In genomic region chr17:8105957-8106398, GRCh38 we compare ENCODE assay signal across 15 cellular contexts. TPM values are rescaled to one million over a fixed set of nuclear protein-coding genes. Genes with fewer than 3 reads are reported as not detected.
DNase-seq lines count a peak whose midpoint lies in the region; ATAC-seq, FAIRE-seq and TF ChIP-seq lines count a peak whose summit lies in the region.
"Had no signal": no experiment of that assay in that cellular context is flagged by ENCODE, and none has a peak within 500 bp of the region (broad histone marks: within the 10 kb centered on the region; RNA-seq: fewer than 3 reads in every experiment).

No MANE protein-coding gene starts in this region.

- TF ChIP-seq POLR2A in gastrocnemius medialis (IDR thresholded peaks at IDR 0.05) = no peak

- FAIRE-seq in D721Med (lab: Jason Lieb, UNC) = no peak

- no peaks in the 10 kb centered on the region for H3K9me3 ChIP-seq in HEK293 (ENCODE audit: control insufficient read depth, insufficient read depth, low read depth, low read length)
- H3K9me3 ChIP-seq in gastrocnemius medialis = no peaks in the 10 kb centered on the region
- H3K9me3 ChIP-seq: heart right ventricle had no signal

- TF ChIP-seq CTCF in C4-2B (conservative IDR thresholded peaks at IDR 0.05) (no peak), HEK293 (tag by site-specific recombination; IDR thresholded peaks at IDR 0.05) (no peak), fibroblast of the aortic adventitia (IDR thresholded peaks at IDR 0.05; ENCODE audit: insufficient read depth, low read length) (no peak), gastrocnemius medialis (IDR thresholded peaks at IDR 0.05 in 4 of 5, conservative IDR thresholded peaks at IDR 0.05 in 1 of 5) (no peak), D721Med (IDR thresholded peaks at IDR 0.05; ENCODE audit: insufficient read depth, missing control alignments) (no peak)

- in situ Hi-C loops in gastrocnemius medialis (cut with MboI; ENCODE audit: low sequenced_read_pairs in 4 of 4) (no loop called here), ACHN (cut with HindIII; ENCODE audit: low pct_ligation_motif_present, low pct_unique_long_range_greater_than_20kb, low sequenced_read_pairs) (no loop called here)

- DNase-seq in SW480 (ENCODE audit: low spot score) (peak; percentile 78), fibroblast of the aortic adventitia (ENCODE audit: low read depth) (peak; percentile 43), gastrocnemius medialis (no peak), NCI-H2107 treated with DMSO at 0.1 percent for 48 hours (lab: John Stamatoyannopoulos, UW; ENCODE audit: unreplicated experiment) (no peak), ACHN (no peak), D721Med (ENCODE audit: insufficient read length, low spot score) (no peak)
- DNase-seq: activated naive CD8-positive, alpha-beta T cell treated with anti-CD3 and anti-CD28 coated beads, Interleukin-2, amount 10 ng/mL, durations not matched to agents 7 days and 5 days; DND-41; heart right ventricle; left colon; NCI-H446; PC-3 had no signal

- H3K36me3 ChIP-seq in HEK293 (ENCODE audit: control insufficient read depth in 2 of 2, insufficient read depth in 1 of 2, low read length in 2 of 2) (no peaks in the 10 kb centered on the region), gastrocnemius medialis (no peaks in the 10 kb centered on the region)
- H3K36me3 ChIP-seq: heart right ventricle had no signal

- CTCF ChIA-PET in HEK293 (lab: Yijun Ruan, JAX) = interaction anchor here (0.9 to 16.9 kb wide), 6 partner anchors 10 to 45 kb away, joined by 3 to 561 read pairs (median 34); partner anchors contain the start of genes ALOX12B and ALOXE3

- H3K27ac ChIP-seq in C4-2B = 0 out of 2 replicates have a peak overlapping the region, but pooled peaks have one; percentile 5
- no peak overlapping the region for H3K27ac ChIP-seq in HEK293 (ENCODE audit: extremely low read depth, low read depth, low read length)
- no peak overlapping the region for H3K27ac ChIP-seq in gastrocnemius medialis
- H3K27ac ChIP-seq: heart right ventricle had no signal

- peaks cover 14 to 21% (median 17%) of the 10 kb centered on the region in 3 donors for H3K27me3 ChIP-seq in gastrocnemius medialis

- POLR2A ChIA-PET in HEK293 (lab: Yijun Ruan, JAX) = interaction anchor here (1.6 kb wide), 1 partner anchor 13 kb away, joined by 6 read pairs; no protein-coding TSS in a partner anchor

- intact Hi-C loops in gastrocnemius medialis (cut with DNase I; ENCODE audit: low total_unique reads) = no loop called here

- no peak overlapping the region for H3K4me3 ChIP-seq in HEK293 (ENCODE audit: low read depth, low read length)
- H3K4me3 ChIP-seq in fibroblast of the aortic adventitia (ENCODE audit: low read depth, low read length) = no peak overlapping the region
- H3K4me3 ChIP-seq in gastrocnemius medialis = no peak overlapping the region
- H3K4me3 ChIP-seq: heart right ventricle had no signal

- H3K4me1 ChIP-seq in HEK293 (ENCODE audit: control insufficient read depth, insufficient read depth, low read length) (no peaks in the 10 kb centered on the region), gastrocnemius medialis (peaks cover 0 to 7% of the 10 kb centered on the region in 2 donors)

- ATAC-seq in gastrocnemius medialis = no peak
- ATAC-seq: heart right ventricle, left colon, PC-3 had no signal

TF ChIP-seq in HEK293, 187 proteins besides CTCF, POLR2A, EP300 and RAD21 (continues in another document):
- TF ChIP-seq, protein P1, sequence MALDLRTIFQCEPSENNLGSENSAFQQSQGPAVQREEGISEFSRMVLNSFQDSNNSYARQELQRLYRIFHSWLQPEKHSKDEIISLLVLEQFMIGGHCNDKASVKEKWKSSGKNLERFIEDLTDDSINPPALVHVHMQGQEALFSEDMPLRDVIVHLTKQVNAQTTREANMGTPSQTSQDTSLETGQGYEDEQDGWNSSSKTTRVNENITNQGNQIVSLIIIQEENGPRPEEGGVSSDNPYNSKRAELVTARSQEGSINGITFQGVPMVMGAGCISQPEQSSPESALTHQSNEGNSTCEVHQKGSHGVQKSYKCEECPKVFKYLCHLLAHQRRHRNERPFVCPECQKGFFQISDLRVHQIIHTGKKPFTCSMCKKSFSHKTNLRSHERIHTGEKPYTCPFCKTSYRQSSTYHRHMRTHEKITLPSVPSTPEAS (tag by site-specific recombination; IDR thresholded peaks at IDR 0.05) = no peak
- TF ChIP-seq ZNF837 (tag by site-specific recombination; IDR thresholded peaks at IDR 0.05) (no peak), WT1 (tag by site-specific recombination; IDR thresholded peaks at IDR 0.05) (no peak), ZNF629 (tag by site-specific recombination; IDR thresholded peaks at IDR 0.05) (no peak), ZNF121 (tag by site-specific recombination; IDR thresholded peaks at IDR 0.05) (no peak), ZNF777 (tag by site-specific recombination; IDR thresholded peaks at IDR 0.05; ENCODE audit: borderline replicate concordance) (no peak), ZNF426 (tag by site-specific recombination; IDR thresholded peaks at IDR 0.05) (no peak), ZNF785 (tag by site-specific recombination; IDR thresholded peaks at IDR 0.05) (0 out of 2 replicates have a peak, but pooled peaks have one; percentile 20), EGR2 (tag by site-specific recombination; IDR thresholded peaks at IDR 0.05; ENCODE audit: low read depth) (0 out of 2 replicates have a peak, but pooled peaks have one; percentile 9), ZNF211 (tag by site-specific recombination; IDR thresholded peaks at IDR 0.05; ENCODE audit: low read depth) (no peak), ZNF423 (tag by site-specific recombination; IDR thresholded peaks at IDR 0.05) (no peak), ZIC2 (tag by site-specific recombination; IDR thresholded peaks at IDR 0.05) (0 out of 2 replicates have a peak, but pooled peaks have one; percentile 18), ZFHX2 (tag by site-specific recombination; conservative IDR thresholded peaks at IDR 0.05) (peak; percentile 68), ZBTB8A (tag by site-specific recombination; IDR thresholded peaks at IDR 0.05) (no peak), ZNF239 (tag by site-specific recombination; IDR thresholded peaks at IDR 0.05) (no peak), KLF1 (tag by site-specific recombination; IDR thresholded peaks at IDR 0.05) (peak; percentile 75), ZBTB48 (tag by site-specific recombination; IDR thresholded peaks at IDR 0.05) (no peak), ZSCAN30 (tag by site-specific recombination; IDR thresholded peaks at IDR 0.05) (no peak), ZNF670 (tag by site-specific recombination; IDR thresholded peaks at IDR 0.05; ENCODE audit: low read depth) (no peak)
- TF ChIP-seq, protein P2, sequence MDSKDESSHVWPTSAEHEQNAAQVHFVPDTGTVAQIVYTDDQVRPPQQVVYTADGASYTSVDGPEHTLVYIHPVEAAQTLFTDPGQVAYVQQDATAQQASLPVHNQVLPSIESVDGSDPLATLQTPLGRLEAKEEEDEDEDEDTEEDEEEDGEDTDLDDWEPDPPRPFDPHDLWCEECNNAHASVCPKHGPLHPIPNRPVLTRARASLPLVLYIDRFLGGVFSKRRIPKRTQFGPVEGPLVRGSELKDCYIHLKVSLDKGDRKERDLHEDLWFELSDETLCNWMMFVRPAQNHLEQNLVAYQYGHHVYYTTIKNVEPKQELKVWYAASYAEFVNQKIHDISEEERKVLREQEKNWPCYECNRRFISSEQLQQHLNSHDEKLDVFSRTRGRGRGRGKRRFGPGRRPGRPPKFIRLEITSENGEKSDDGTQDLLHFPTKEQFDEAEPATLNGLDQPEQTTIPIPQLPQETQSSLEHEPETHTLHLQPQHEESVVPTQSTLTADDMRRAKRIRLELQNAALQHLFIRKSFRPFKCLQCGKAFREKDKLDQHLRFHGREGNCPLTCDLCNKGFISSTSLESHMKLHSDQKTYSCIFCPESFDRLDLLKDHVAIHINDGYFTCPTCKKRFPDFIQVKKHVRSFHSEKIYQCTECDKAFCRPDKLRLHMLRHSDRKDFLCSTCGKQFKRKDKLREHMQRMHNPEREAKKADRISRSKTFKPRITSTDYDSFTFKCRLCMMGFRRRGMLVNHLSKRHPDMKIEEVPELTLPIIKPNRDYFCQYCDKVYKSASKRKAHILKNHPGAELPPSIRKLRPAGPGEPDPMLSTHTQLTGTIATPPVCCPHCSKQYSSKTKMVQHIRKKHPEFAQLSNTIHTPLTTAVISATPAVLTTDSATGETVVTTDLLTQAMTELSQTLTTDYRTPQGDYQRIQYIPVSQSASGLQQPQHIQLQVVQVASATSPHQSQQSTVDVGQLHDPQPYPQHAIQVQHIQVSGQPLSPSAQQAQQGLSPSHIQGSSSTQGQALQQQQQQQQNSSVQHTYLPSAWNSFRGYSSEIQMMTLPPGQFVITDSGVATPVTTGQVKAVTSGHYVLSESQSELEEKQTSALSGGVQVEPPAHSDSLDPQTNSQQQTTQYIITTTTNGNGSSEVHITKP (tag by site-specific recombination; IDR thresholded peaks at IDR 0.05) = no peak
- TF ChIP-seq, protein P3, sequence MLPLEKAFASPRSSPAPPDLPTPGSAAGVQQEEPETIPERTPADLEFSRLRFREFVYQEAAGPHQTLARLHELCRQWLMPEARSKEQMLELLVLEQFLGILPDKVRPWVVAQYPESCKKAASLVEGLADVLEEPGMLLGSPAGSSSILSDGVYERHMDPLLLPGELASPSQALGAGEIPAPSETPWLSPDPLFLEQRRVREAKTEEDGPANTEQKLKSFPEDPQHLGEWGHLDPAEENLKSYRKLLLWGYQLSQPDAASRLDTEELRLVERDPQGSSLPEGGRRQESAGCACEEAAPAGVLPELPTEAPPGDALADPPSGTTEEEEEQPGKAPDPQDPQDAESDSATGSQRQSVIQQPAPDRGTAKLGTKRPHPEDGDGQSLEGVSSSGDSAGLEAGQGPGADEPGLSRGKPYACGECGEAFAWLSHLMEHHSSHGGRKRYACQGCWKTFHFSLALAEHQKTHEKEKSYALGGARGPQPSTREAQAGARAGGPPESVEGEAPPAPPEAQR (tag by site-specific recombination; IDR thresholded peaks at IDR 0.05) = no peak

RNA-seq across cellular contexts. Expression of gene ALOXE3, which starts 12.3 kb away (rescaled TPM):
- total RNA-seq in fibroblast of the aortic adventitia (ENCODE audit: low replicate concordance) (0.09 TPM in 1 of 2 replicates, not detected in the other), gastrocnemius medialis (not detected)
- total RNA-seq: activated naive CD8-positive, alpha-beta T cell treated with anti-CD3 and anti-CD28 coated beads, Interleukin-2, amount 10 ng/mL, durations not matched to agents 7 days and 5 days; heart right ventricle; left colon; progenitor cell of endocrine pancreas had no signal

RNA-seq across cellular contexts. Expression of gene HES7, which starts 17.9 kb away (rescaled TPM):
- total RNA-seq in fibroblast of the aortic adventitia (ENCODE audit: low replicate concordance) (0.09 TPM in 1 of 2 replicates, not detected in the other), gastrocnemius medialis (not detected)
- total RNA-seq: left colon, PC-3, progenitor cell of endocrine pancreas had no signal

RNA-seq across cellular contexts. Expression of gene ALOX12B, which starts 18.5 kb away (rescaled TPM):
- total RNA-seq in fibroblast of the aortic adventitia (ENCODE audit: low replicate concordance) (not detected in 2 replicates), gastrocnemius medialis (not detected)
- total RNA-seq: heart right ventricle had no signal

RNA-seq across cellular contexts. Expression of gene PER1, which starts 46.2 kb away (rescaled TPM):
- total RNA-seq in fibroblast of the aortic adventitia (ENCODE audit: low replicate concordance) (1.6 and 12.7 TPM in 2 replicates), gastrocnemius medialis (100 to 1,000 TPM; 105 to 263 (median 164) TPM)

RNA-seq across cellular contexts. Expression of gene VAMP2, which starts 56.8 kb away (rescaled TPM):
- total RNA-seq in fibroblast of the aortic adventitia (ENCODE audit: low replicate concordance) (5.2 and 6.0 TPM in 2 replicates), gastrocnemius medialis (10 to 100 TPM; 10.9 to 37.0 (median 25.7) TPM)

Comparison
In these comparisons a context has a peak if more than half of its experiments do, and no peak if none do; other contexts are left out.
1. DNase-seq: peak in SW480 (single experiment) and fibroblast of the aortic adventitia (single experiment); none in gastrocnemius medialis (0 of 2), NCI-H2107 treated with DMSO at 0.1 percent for 48 hours (single experiment), ACHN (single experiment) and D721Med (single experiment).